In the genomic region with DNA sequence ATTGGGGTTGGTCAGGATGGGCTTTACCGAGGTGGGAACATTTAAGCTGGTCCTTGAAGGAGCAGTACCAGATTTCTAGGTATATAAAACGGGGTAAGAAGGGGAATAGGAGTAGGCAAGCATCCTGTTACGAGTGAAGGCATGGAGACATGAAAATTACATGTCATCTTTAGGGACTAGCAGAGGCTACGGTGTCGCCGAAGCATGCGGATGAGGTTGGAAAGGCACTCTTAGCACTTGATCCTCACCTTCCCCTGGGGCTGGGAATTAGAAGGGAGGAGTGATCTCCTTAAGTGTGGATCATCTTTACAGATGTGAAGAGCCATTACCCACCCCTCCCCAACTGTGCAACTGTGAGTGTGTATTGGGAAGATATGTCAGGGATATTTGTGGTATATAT, we compare ENCODE assay signal across 23 cellular contexts. TPM values are rescaled to one million over a fixed set of nuclear protein-coding genes. Genes with fewer than 3 reads are reported as not detected.
A peak's percentile ranks its signal among the peaks of the same experiment; 100 is the strongest.
DNase-seq lines count a peak whose midpoint lies in the region; ATAC-seq and TF ChIP-seq lines count a peak whose summit lies in the region.
"Had no signal": no experiment of that assay in that cellular context is flagged by ENCODE, and none has a peak within 500 bp of the region (broad histone marks: within the 10 kb centered on the region; RNA-seq: fewer than 3 reads in every experiment).

No MANE protein-coding gene starts in this region.

- ATAC-seq in left ventricle myocardium superior: no peak
- ATAC-seq in HG02938 (IDR thresholded peaks at IDR 0.05; ENCODE audit: unreplicated experiment): no peak
- no peak for ATAC-seq in left colon
- ATAC-seq: CD8-positive, alpha-beta T cell; GM23338; Right ventricle myocardium inferior had no signal

- H3K9ac ChIP-seq in neural cell (ENCODE audit: low read length): no peak overlapping the region

- H3K36me3 ChIP-seq in cardiac muscle cell (no peaks in the 10 kb centered on the region), neural cell (ENCODE audit: insufficient read depth, low read length) (no peaks in the 10 kb centered on the region)

- peak overlapping the region; percentile 34 for H3K4me2 ChIP-seq in neural cell (ENCODE audit: low read length)
- H3K4me2 ChIP-seq: GM23338 had no signal

- no peaks in the 10 kb centered on the region for H3K27me3 ChIP-seq in cardiac muscle cell
- no peaks in the 10 kb centered on the region for H3K27me3 ChIP-seq in neural cell (ENCODE audit: insufficient read depth, low read depth, low read length)
- H3K27me3 ChIP-seq: MG63 had no signal

- no peak overlapping the region for H3K4me3 ChIP-seq in cardiac muscle cell
- H3K4me3 ChIP-seq in neural cell (ENCODE audit: low read length): peak overlapping the region; percentile 43
- H3K4me3 ChIP-seq: GM23338, HAP-1, MG63 had no signal

- DNase-seq in cardiac muscle cell (ENCODE audit: low read depth in 1 of 2, low spot score in 1 of 2) (no peak), left ventricle myocardium superior (no peak), NCI-H2227 (lab: John Stamatoyannopoulos, UW; ENCODE audit: unreplicated experiment) (peak; percentile 20), SHP77 (lab: John Stamatoyannopoulos, UW) (no peak), left colon (no peak)
- DNase-seq: Caco-2; CD8-positive, alpha-beta T cell; DMS79 treated with DMSO at 0.1 percent for 48 hours; GF-D8; KG1; MG63; NCI-H1105 treated with DMSO at 0.1 percent for 48 hours; NCI-H146; NCI-H2029; NCI-H345; NCI-H510A treated with DMSO at 0.1 percent for 48 hours had no signal

- no peaks in the 10 kb centered on the region for H3F3A ChIP-seq in neural cell (ENCODE audit: insufficient read depth, low read length, poor library complexity, severe bottlenecking)

- peak overlapping the region; percentile 24 for H3K27ac ChIP-seq in cardiac muscle cell
- peak overlapping the region; percentile 77 for H3K27ac ChIP-seq in neural cell (ENCODE audit: low read length)
- H3K27ac ChIP-seq: 22Rv1, C4-2B had no signal

- no peaks in the 10 kb centered on the region for H3K9me2 ChIP-seq in neural cell (ENCODE audit: insufficient read depth, low read length)

- H3K79me2 ChIP-seq in neural cell (replicated peaks; ENCODE audit: insufficient read depth, low read length): peaks cover 63% of the 10 kb centered on the region

- TF ChIP-seq RAD21 in neural cell (conservative IDR thresholded peaks at IDR 0.05): no peak

- intact Hi-C loops in left ventricle myocardium superior (cut with micrococcal nuclease): loop anchor here (10.0 kb wide), 1 partner anchor 47 kb away; no protein-coding TSS in a partner anchor
- intact Hi-C loops in left colon (cut with DNase I, micrococcal nuclease): no loop called here

- TF ChIP-seq CTCF in cardiac muscle cell (IDR thresholded peaks at IDR 0.05; ENCODE audit: low read depth, low read length) (no peak), neural cell (IDR thresholded peaks at IDR 0.05; ENCODE audit: poor library complexity, severe bottlenecking) (no peak)

- peaks cover 9% of the 10 kb centered on the region for H3K4me1 ChIP-seq in cardiac muscle cell (ENCODE audit: low read depth)
- H3K4me1 ChIP-seq: Caco-2 had no signal

- no peak overlapping the region for H2AFZ ChIP-seq in neural cell (ENCODE audit: low read depth, low read length)
- H2AFZ ChIP-seq: GM23338 had no signal

- H3K9me3 ChIP-seq in cardiac muscle cell (ENCODE audit: low read depth) (no peaks in the 10 kb centered on the region), neural cell (ENCODE audit: low read length) (no peaks in the 10 kb centered on the region)
- H3K9me3 ChIP-seq: Caco-2 had no signal

- TF ChIP-seq EP300 in neural cell (conservative IDR thresholded peaks at IDR 0.05; ENCODE audit: poor library complexity, severe bottlenecking): peak; percentile 63

- H4K20me1 ChIP-seq in neural cell (ENCODE audit: insufficient read depth): no peaks in the 10 kb centered on the region

TF ChIP-seq in neural cell, 6 proteins besides CTCF, POLR2A, EP300 and RAD21:
- TF ChIP-seq SMC3 (conservative IDR thresholded peaks at IDR 0.05; ENCODE audit: poor library complexity) (no peak), POLR2AphosphoS5 (IDR thresholded peaks at IDR 0.05) (peak; percentile 60), MXI1 (conservative IDR thresholded peaks at IDR 0.05; ENCODE audit: poor library complexity, severe bottlenecking) (peak; percentile 15)
- TF ChIP-seq, protein P1, sequence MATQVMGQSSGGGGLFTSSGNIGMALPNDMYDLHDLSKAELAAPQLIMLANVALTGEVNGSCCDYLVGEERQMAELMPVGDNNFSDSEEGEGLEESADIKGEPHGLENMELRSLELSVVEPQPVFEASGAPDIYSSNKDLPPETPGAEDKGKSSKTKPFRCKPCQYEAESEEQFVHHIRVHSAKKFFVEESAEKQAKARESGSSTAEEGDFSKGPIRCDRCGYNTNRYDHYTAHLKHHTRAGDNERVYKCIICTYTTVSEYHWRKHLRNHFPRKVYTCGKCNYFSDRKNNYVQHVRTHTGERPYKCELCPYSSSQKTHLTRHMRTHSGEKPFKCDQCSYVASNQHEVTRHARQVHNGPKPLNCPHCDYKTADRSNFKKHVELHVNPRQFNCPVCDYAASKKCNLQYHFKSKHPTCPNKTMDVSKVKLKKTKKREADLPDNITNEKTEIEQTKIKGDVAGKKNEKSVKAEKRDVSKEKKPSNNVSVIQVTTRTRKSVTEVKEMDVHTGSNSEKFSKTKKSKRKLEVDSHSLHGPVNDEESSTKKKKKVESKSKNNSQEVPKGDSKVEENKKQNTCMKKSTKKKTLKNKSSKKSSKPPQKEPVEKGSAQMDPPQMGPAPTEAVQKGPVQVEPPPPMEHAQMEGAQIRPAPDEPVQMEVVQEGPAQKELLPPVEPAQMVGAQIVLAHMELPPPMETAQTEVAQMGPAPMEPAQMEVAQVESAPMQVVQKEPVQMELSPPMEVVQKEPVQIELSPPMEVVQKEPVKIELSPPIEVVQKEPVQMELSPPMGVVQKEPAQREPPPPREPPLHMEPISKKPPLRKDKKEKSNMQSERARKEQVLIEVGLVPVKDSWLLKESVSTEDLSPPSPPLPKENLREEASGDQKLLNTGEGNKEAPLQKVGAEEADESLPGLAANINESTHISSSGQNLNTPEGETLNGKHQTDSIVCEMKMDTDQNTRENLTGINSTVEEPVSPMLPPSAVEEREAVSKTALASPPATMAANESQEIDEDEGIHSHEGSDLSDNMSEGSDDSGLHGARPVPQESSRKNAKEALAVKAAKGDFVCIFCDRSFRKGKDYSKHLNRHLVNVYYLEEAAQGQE (IDR thresholded peaks at IDR 0.05; ENCODE audit: borderline replicate concordance): peak; percentile 62
TF ChIP-seq in neural cell: peak in this region for 3.

RNA-seq across cellular contexts. Expression of a gene that starts 13.8 kb away (rescaled TPM):
- total RNA-seq in cardiac muscle cell: 16.2 and 20.9 TPM in 2 replicates
- 11.0 and 16.2 TPM in 2 replicates for polyA plus RNA-seq in cardiac muscle cell
- total RNA-seq in left ventricle myocardium superior: 25.3 TPM
- 47.7 and 49.4 TPM in 2 replicates for polyA plus RNA-seq in neural cell
- polyA minus RNA-seq in neural cell: 79.4 and 84.3 TPM in 2 replicates
- total RNA-seq in left colon: 10 to 100 TPM; 10.6 to 13.6 TPM
